In genomic region chr7:91164948-91165845, GRCh38 we compare ENCODE assay signal across 8 cellular contexts.
DNase-seq lines count a peak whose midpoint lies in the region; ATAC-seq and TF ChIP-seq lines count a peak whose summit lies in the region.

No MANE protein-coding gene starts in this region.

- ATAC-seq in GM18498 (IDR thresholded peaks at IDR 0.05; ENCODE audit: unreplicated experiment), result peak; percentile 84

- no peaks in the 10 kb centered on the region for H3K9me3 Mint-ChIP-seq in HFFc6
- H3K9me3 Mint-ChIP-seq in activated CD4-positive, alpha-beta T cell treated with anti-CD3 and anti-CD28 coated beads, Interleukin-2, amount 10 ng/mL, durations not matched to agents 24 days and 14 days, result no peaks in the 10 kb centered on the region

- H3K36me3 Mint-ChIP-seq in HFFc6 (ENCODE audit: low read depth), result no peaks in the 10 kb centered on the region
- no peaks in the 10 kb centered on the region for H3K36me3 Mint-ChIP-seq in activated CD4-positive, alpha-beta T cell treated with anti-CD3 and anti-CD28 coated beads, Interleukin-2, amount 10 ng/mL, durations not matched to agents 24 days and 14 days (ENCODE audit: low read depth)

- TF ChIP-seq CTCF in HFFc6 (IDR thresholded peaks at IDR 0.05), result no peak

- H3K4me3 Mint-ChIP-seq in HFFc6, result peak overlapping the region; percentile 81
- no peak overlapping the region for H3K4me3 Mint-ChIP-seq in activated CD4-positive, alpha-beta T cell treated with anti-CD3 and anti-CD28 coated beads, Interleukin-2, amount 10 ng/mL, durations not matched to agents 24 days and 14 days

- no peaks in the 10 kb centered on the region for H3K27me3 Mint-ChIP-seq in HFFc6 (ENCODE audit: insufficient read depth)
- no peaks in the 10 kb centered on the region for H3K27me3 Mint-ChIP-seq in activated CD4-positive, alpha-beta T cell treated with anti-CD3 and anti-CD28 coated beads, Interleukin-2, amount 10 ng/mL, durations not matched to agents 24 days and 14 days

- peaks cover 66% of the 10 kb centered on the region for H3K4me1 Mint-ChIP-seq in HFFc6 (ENCODE audit: low read depth)
- no peaks in the 10 kb centered on the region for H3K4me1 Mint-ChIP-seq in activated CD4-positive, alpha-beta T cell treated with anti-CD3 and anti-CD28 coated beads, Interleukin-2, amount 10 ng/mL, durations not matched to agents 24 days and 14 days

- H3K27ac Mint-ChIP-seq in HFFc6, result peak overlapping the region; percentile 90
- H3K27ac Mint-ChIP-seq in activated CD4-positive, alpha-beta T cell treated with anti-CD3 and anti-CD28 coated beads, Interleukin-2, amount 10 ng/mL, durations not matched to agents 24 days and 14 days, result no peak overlapping the region

- intact Hi-C loops in activated CD4-positive, alpha-beta T cell treated with anti-CD3 and anti-CD28 coated beads, Interleukin-2, amount 10 ng/mL, durations not matched to agents 24 days and 14 days (cut with micrococcal nuclease), result no loop called here

- DNase-seq in HFFc6 (peak; percentile 89), NAMALWA (ENCODE audit: low spot score) (peak; percentile 62), hepatic stellate cell (ENCODE audit: low spot score) (peak; percentile 58), SHP77 (lab: John Stamatoyannopoulos, UW) (no peak), amygdala (lab: John Stamatoyannopoulos, UW) (no peak)
- DNase-seq in activated CD8-positive, alpha-beta memory T cell treated with anti-CD3 and anti-CD28 coated beads, Interleukin-2, amount 50 U/mL, for 48 hours, result no peak
- no peak for DNase-seq in activated CD4-positive, alpha-beta T cell treated with anti-CD3 and anti-CD28 coated beads, Interleukin-2, amount 10 ng/mL, durations not matched to agents 24 days and 14 days

Comparison
In these comparisons a context has a peak if more than half of its experiments do, and no peak if none do; other contexts are left out.
1. DNase-seq: peak in HFFc6 (single experiment), NAMALWA (single experiment) and hepatic stellate cell (single experiment); none in SHP77 (0 of 2), amygdala (0 of 56), activated CD8-positive, alpha-beta memory T cell treated with anti-CD3 and anti-CD28 coated beads, Interleukin-2, amount 50 U/mL, for 48 hours (single experiment) and activated CD4-positive, alpha-beta T cell treated with anti-CD3 and anti-CD28 coated beads, Interleukin-2, amount 10 ng/mL, durations not matched to agents 24 days and 14 days (single experiment).